Comparison of ENCODE assay signal across 9 cellular contexts in genomic region chrY:2841471-2841893, GRCh38. TPM values are rescaled to one million over a fixed set of nuclear protein-coding genes. Genes with fewer than 3 reads are reported as not detected.
DNase-seq lines count a peak whose midpoint lies in the region; ATAC-seq and TF ChIP-seq lines count a peak whose summit lies in the region.
"Had no signal": no experiment of that assay in that cellular context is flagged by ENCODE, and none has a peak within 500 bp of the region (broad histone marks: within the 10 kb centered on the region; RNA-seq: fewer than 3 reads in every experiment).

RPS4Y1 (plus strand) TSS chrY:2841602; CDS start chrY:2841625, 23 bp downstream.

- TF ChIP-seq POLR2A in spleen (IDR thresholded peaks at IDR 0.05), result no peak

- no peaks in the 10 kb centered on the region for H3K9me3 ChIP-seq in spleen
- H3K9me3 ChIP-seq: BLaER1 treated with 17β-estradiol and CSF1 and Interleukin-3, amounts not matched to agents 10 nM and 100 nM had no signal

- WGBS in spleen, 5 donors, result 0 to 1% (median 0%) methylated on average over 9 to 22 of the region's 22 CpGs; no CpG with 5 or more reads in 2 of the 5 donors

- H3K4me3 ChIP-seq in spleen, result peak within 1 kb of the TSS in 3 of 8 donors; percentile 46 to 55 (median 54)
- H3K4me3 ChIP-seq: BLaER1 treated with 17β-estradiol and CSF1 and Interleukin-3, amounts not matched to agents 10 nM and 100 nM had no signal

- peak within 1 kb of the TSS; percentile 96 for H3K4me3 Mint-ChIP-seq in activated naive CD4-positive, alpha-beta T cell treated with anti-CD3 and anti-CD28 coated beads, Interleukin-2, amount 50 U/mL, for 24 hours
- H3K4me3 Mint-ChIP-seq in stimulated activated naive CD8-positive, alpha-beta T cell treated with anti-CD3 and anti-CD28 coated beads, Interleukin-15, amount 100 ng/mL, for 72 hours, result peak within 1 kb of the TSS; percentile 87 to 98
- no peak within 1 kb of the TSS for H3K4me3 Mint-ChIP-seq in progenitor cell of endocrine pancreas (ENCODE audit: low read depth)

- H3K4me1 ChIP-seq in spleen, result peaks cover 0 to 39% (median 17%) of the 10 kb centered on the region in 6 donors
- H3K4me1 ChIP-seq: BLaER1 treated with 17β-estradiol and CSF1 and Interleukin-3, amounts not matched to agents 10 nM and 100 nM had no signal

- TF ChIP-seq CTCF in spleen (IDR thresholded peaks at IDR 0.05 in 8 of 11, conservative IDR thresholded peaks at IDR 0.05 in 3 of 11), result no peak
- no peak for TF ChIP-seq CTCF in progenitor cell of endocrine pancreas (IDR thresholded peaks at IDR 0.05; ENCODE audit: unreplicated experiment)

- no peaks in the 10 kb centered on the region for H3K9me3 Mint-ChIP-seq in activated naive CD4-positive, alpha-beta T cell treated with anti-CD3 and anti-CD28 coated beads, Interleukin-2, amount 50 U/mL, for 24 hours
- no peaks in the 10 kb centered on the region for H3K9me3 Mint-ChIP-seq in stimulated activated naive CD8-positive, alpha-beta T cell treated with anti-CD3 and anti-CD28 coated beads, Interleukin-15, amount 100 ng/mL, for 72 hours
- no peaks in the 10 kb centered on the region for H3K9me3 Mint-ChIP-seq in progenitor cell of endocrine pancreas (ENCODE audit: low read depth)

- CTCF ChIA-PET in activated CD8-positive, alpha-beta memory T cell treated with anti-CD3 and anti-CD28 coated beads for 36 hours (lab: Charles Lee), result no interaction called here

- POLR2A ChIA-PET in activated CD8-positive, alpha-beta memory T cell treated with anti-CD3 and anti-CD28 coated beads for 36 hours (lab: Charles Lee), result no interaction called here

- H3K27ac ChIP-seq in spleen, result peak within 1 kb of the TSS in 3 of 8 donors; percentile 76 to 84 (median 83)
- H3K27ac ChIP-seq: BLaER1 treated with 17β-estradiol and CSF1 and Interleukin-3, amounts not matched to agents 10 nM and 100 nM had no signal

- no peaks in the 10 kb centered on the region for H3K27me3 ChIP-seq in spleen (replicated peaks in 1 of 7)
- H3K27me3 ChIP-seq: BLaER1 treated with 17β-estradiol and CSF1 and Interleukin-3, amounts not matched to agents 10 nM and 100 nM had no signal

- H3K4me1 Mint-ChIP-seq in activated naive CD4-positive, alpha-beta T cell treated with anti-CD3 and anti-CD28 coated beads, Interleukin-2, amount 50 U/mL, for 24 hours, result peaks cover 40% of the 10 kb centered on the region
- H3K4me1 Mint-ChIP-seq in stimulated activated naive CD8-positive, alpha-beta T cell treated with anti-CD3 and anti-CD28 coated beads, Interleukin-15, amount 100 ng/mL, for 72 hours, result peaks cover 43% of the 10 kb centered on the region
- H3K4me1 Mint-ChIP-seq in progenitor cell of endocrine pancreas (ENCODE audit: low read depth), result no peaks in the 10 kb centered on the region

- H3K36me3 ChIP-seq in spleen, result peaks cover 0 to 39% (median 0%) of the 10 kb centered on the region in 6 donors
- H3K36me3 ChIP-seq: BLaER1 treated with 17β-estradiol and CSF1 and Interleukin-3, amounts not matched to agents 10 nM and 100 nM had no signal

- intact Hi-C loops in spleen (cut with DNase I; ENCODE audit: low total_unique reads), result no loop called here

- H3K36me3 Mint-ChIP-seq in activated naive CD4-positive, alpha-beta T cell treated with anti-CD3 and anti-CD28 coated beads, Interleukin-2, amount 50 U/mL, for 24 hours, result peaks cover 10% of the 10 kb centered on the region
- no peaks in the 10 kb centered on the region for H3K36me3 Mint-ChIP-seq in progenitor cell of endocrine pancreas (ENCODE audit: insufficient read depth)

- H3K27me3 Mint-ChIP-seq in activated naive CD4-positive, alpha-beta T cell treated with anti-CD3 and anti-CD28 coated beads, Interleukin-2, amount 50 U/mL, for 24 hours, result no peaks in the 10 kb centered on the region
- H3K27me3 Mint-ChIP-seq in stimulated activated naive CD8-positive, alpha-beta T cell treated with anti-CD3 and anti-CD28 coated beads, Interleukin-15, amount 100 ng/mL, for 72 hours, result no peaks in the 10 kb centered on the region
- H3K27me3 Mint-ChIP-seq in progenitor cell of endocrine pancreas, result no peaks in the 10 kb centered on the region

- DNase-seq in activated CD8-positive, alpha-beta memory T cell treated with anti-CD3 and anti-CD28 coated beads for 24 hours, result no peak
- peak; percentile 81 for DNase-seq in NCI-H2171 treated with DMSO at 0.1 percent for 48 hours (lab: John Stamatoyannopoulos, UW)
- DNase-seq in left kidney (ENCODE audit: low read depth, low spot score), result peak; percentile 87
- DNase-seq in stimulated activated naive CD8-positive, alpha-beta T cell treated with anti-CD3 and anti-CD28 coated beads, Interleukin-15, amount 100 ng/mL, for 72 hours, result peak; percentile 36 to 69
- no peak for DNase-seq in spleen
- no peak for DNase-seq in progenitor cell of endocrine pancreas (ENCODE audit: low spot score, unreplicated experiment)

- ATAC-seq in stimulated activated naive CD8-positive, alpha-beta T cell treated with anti-CD3 and anti-CD28 coated beads, Interleukin-15, amount 100 ng/mL, for 72 hours, result peak; percentile 87

- H3K27ac Mint-ChIP-seq in activated naive CD4-positive, alpha-beta T cell treated with anti-CD3 and anti-CD28 coated beads, Interleukin-2, amount 50 U/mL, for 24 hours, result peak within 1 kb of the TSS; percentile 96
- H3K27ac Mint-ChIP-seq in stimulated activated naive CD8-positive, alpha-beta T cell treated with anti-CD3 and anti-CD28 coated beads, Interleukin-15, amount 100 ng/mL, for 72 hours, result peak within 1 kb of the TSS; percentile 97 to 98
- H3K27ac Mint-ChIP-seq in progenitor cell of endocrine pancreas, result no peak within 1 kb of the TSS

RNA-seq across cellular contexts. Expression of gene RPS4Y1, which starts in this region (rescaled TPM):
- total RNA-seq in activated CD8-positive, alpha-beta memory T cell treated with anti-CD3 and anti-CD28 coated beads for 36 hours, result 100 to 1,000 TPM; 319 to 331 TPM
- total RNA-seq in spleen (100 to 1,000 TPM in 2 of 7 donors, not detected in 5; 255 to 286 TPM), progenitor cell of endocrine pancreas (not detected in 2 replicates)
- 100 to 1,000 TPM in 2 of 3 donors, under 1 TPM in 1; 0.50 to 725 (median 552) TPM for polyA plus RNA-seq in spleen

Comparison
In these comparisons a context has a peak if more than half of its experiments do, and no peak if none do; other contexts are left out.
1. DNase-seq: peak in NCI-H2171 treated with DMSO at 0.1 percent for 48 hours (single experiment), left kidney (single experiment) and stimulated activated naive CD8-positive, alpha-beta T cell treated with anti-CD3 and anti-CD28 coated beads, Interleukin-15, amount 100 ng/mL, for 72 hours (2 of 2); none in activated CD8-positive, alpha-beta memory T cell treated with anti-CD3 and anti-CD28 coated beads for 24 hours (single experiment), spleen (single experiment) and progenitor cell of endocrine pancreas (single experiment).